Comparison of ENCODE assay signal across 23 cellular contexts in the genomic region with DNA sequence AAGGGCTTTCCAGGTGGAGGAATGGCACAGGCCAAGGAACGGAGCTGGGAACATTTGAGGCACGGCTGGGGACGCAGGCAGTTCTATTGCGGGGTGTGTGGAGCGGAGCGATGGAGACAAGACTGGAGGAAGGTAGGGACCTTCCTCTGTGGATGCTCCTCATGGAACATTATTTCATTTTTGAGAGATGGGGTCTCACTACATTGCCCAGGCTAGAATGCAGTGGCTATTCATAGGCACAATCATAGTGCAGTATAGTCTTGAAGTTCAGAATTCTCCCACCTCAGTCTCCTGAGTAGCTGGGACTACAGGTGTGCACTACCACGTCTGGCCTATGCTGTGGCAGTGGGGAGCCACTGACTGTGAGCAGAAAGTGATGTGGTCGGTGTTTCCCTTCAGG. TPM values are rescaled to one million over a fixed set of nuclear protein-coding genes. Genes with fewer than 3 reads are reported as not detected.
"Had no signal": no experiment of that assay in that cellular context is flagged by ENCODE, and none has a peak within 500 bp of the region (broad histone marks: within the 10 kb centered on the region; RNA-seq: fewer than 3 reads in every experiment).

No MANE protein-coding gene starts in this region.

- DNase-seq: activated CD4-positive, alpha-beta memory T cell treated with anti-CD3 and anti-CD28 coated beads for 36 hours; activated CD4-positive, alpha-beta T cell treated with anti-CD3 and anti-CD28 coated beads, Interleukin-2, amount 10 ng/mL, durations not matched to agents 7 days and 5 days; activated CD4-positive, CD25-positive, alpha-beta regulatory T cell treated with anti-CD3 and anti-CD28 coated beads, Interleukin-2, amount 50 U/mL, for 72 hours; activated CD8-positive, alpha-beta memory T cell treated with anti-CD3 and anti-CD28 coated beads for 24 hours; activated gamma-delta T cell; activated naive CD4-positive, alpha-beta T cell treated with anti-CD3 and anti-CD28 coated beads for 36 hours; activated T-cell treated with anti-CD3 and anti-CD28 coated beads, Interleukin-2, amount 50 U/mL, for 48 hours; amygdala; NCI-H1092; NCI-H1417 treated with DMSO at 0.1 percent for 48 hours; NCI-H1694; NCI-H2029; NCI-H2107; NCI-H2171 treated with DMSO at 0.1 percent for 48 hours; NCI-H526; NCI-H774; RPMI8226; SW 1271 had no signal

- ATAC-seq: Right ventricle myocardium inferior had no signal

- H3K27ac ChIP-seq: brain microvascular endothelial cell, cardiac muscle cell, SK-N-MC had no signal

- H3K36me3 ChIP-seq: brain microvascular endothelial cell, cardiac muscle cell had no signal

- H3K27me3 ChIP-seq: cardiac muscle cell had no signal

- H3K4me3 ChIP-seq: cardiac muscle cell, SK-N-MC had no signal

RNA-seq across cellular contexts. Expression of a gene that starts 41.0 kb away (rescaled TPM):
- total RNA-seq: OCI-LY7 had no signal
